ENCODE assay signal across 12 cellular contexts in genomic region chr5:35785601-35786085, GRCh38.
DNase-seq lines count a peak whose midpoint lies in the region; ATAC-seq and TF ChIP-seq lines count a peak whose summit lies in the region.
"Had no signal": no experiment of that assay in that cellular context is flagged by ENCODE, and none has a peak within 500 bp of the region (broad histone marks: within the 10 kb centered on the region; RNA-seq: fewer than 3 reads in every experiment).

No MANE protein-coding gene starts in this region.

- DNase-seq in activated T-cell treated with anti-CD3 and anti-CD28 coated beads for 48 hours (ENCODE audit: low read depth) (peak; percentile 42), activated T-cell treated with anti-CD3 and anti-CD28 coated beads for 4 hours (no peak), lower lobe of right lung (peak; percentile 55), GM10248 (ENCODE audit: extremely low spot score) (no peak), posterior vena cava (ENCODE audit: low spot score) (no peak)
- DNase-seq in activated T-cell treated with anti-CD3 and anti-CD28 coated beads, Interleukin-2, amount 50 U/mL, for 24 hours: peak; percentile 74
- DNase-seq in stimulated activated naive CD8-positive, alpha-beta T cell treated with anti-CD3 and anti-CD28 coated beads, Interleukin-15, Interleukin-2, amounts not matched to agents 100 U/mL and 50 U/mL, for 24 hours: peak; percentile 46
- DNase-seq: DMS79, HFFc6, mammary epithelial cell had no signal

- POLR2A ChIA-PET in GM10248 (lab: Yijun Ruan, JAX): interaction anchor here (0.7 kb wide), 2 partner anchors 21 to 141 kb away, joined by 3 to 4 read pairs; no protein-coding TSS in a partner anchor

- H3K4me3 ChIP-seq in lower lobe of right lung: no peak overlapping the region
- H3K4me3 ChIP-seq: tibial nerve had no signal

- TF ChIP-seq CTCF in lower lobe of right lung (IDR thresholded peaks at IDR 0.05) (no peak), GM10248 (IDR thresholded peaks at IDR 0.05; ENCODE audit: control extremely low read depth, extremely low read depth, low read depth, missing control alignments) (no peak)

- CTCF ChIA-PET in GM10248 (lab: Yijun Ruan, JAX): interaction anchor here (1.3 to 18.2 kb wide), 2 partner anchors 9 to 139 kb away, joined by 11 to 342 read pairs; no protein-coding TSS in a partner anchor

- no peak overlapping the region for H3K27ac ChIP-seq in lower lobe of right lung
- H3K27ac ChIP-seq: tibial nerve had no signal

- no peaks in the 10 kb centered on the region for H3K9me3 Mint-ChIP-seq in activated T-cell treated with anti-CD3 and anti-CD28 coated beads, Interleukin-2, amount 50 U/mL, for 24 hours
- H3K9me3 Mint-ChIP-seq: HFFc6 had no signal

- H3K36me3 Mint-ChIP-seq in activated T-cell treated with anti-CD3 and anti-CD28 coated beads, Interleukin-2, amount 50 U/mL, for 24 hours (ENCODE audit: low read depth): peaks cover 6% of the 10 kb centered on the region

- no peaks in the 10 kb centered on the region for H3K9me3 ChIP-seq in lower lobe of right lung
- H3K9me3 ChIP-seq: tibial nerve had no signal

- intact Hi-C loops in lower lobe of right lung (cut with DNase I): no loop called here
- intact Hi-C loops in posterior vena cava (cut with DNase I): no loop called here

- no peaks in the 10 kb centered on the region for H3K27me3 ChIP-seq in lower lobe of right lung (ENCODE audit: low read depth)
- H3K27me3 ChIP-seq: tibial nerve had no signal

- peaks cover 91% of the 10 kb centered on the region for H3K4me1 Mint-ChIP-seq in activated T-cell treated with anti-CD3 and anti-CD28 coated beads, Interleukin-2, amount 50 U/mL, for 24 hours (ENCODE audit: low read depth)

- no peaks in the 10 kb centered on the region for H3K36me3 ChIP-seq in lower lobe of right lung
- H3K36me3 ChIP-seq: tibial nerve had no signal

- peaks cover 11% of the 10 kb centered on the region for H3K4me1 ChIP-seq in lower lobe of right lung

- H3K27me3 Mint-ChIP-seq in activated T-cell treated with anti-CD3 and anti-CD28 coated beads, Interleukin-2, amount 50 U/mL, for 24 hours: no peaks in the 10 kb centered on the region

- peak overlapping the region; percentile 51 for H3K4me3 Mint-ChIP-seq in activated T-cell treated with anti-CD3 and anti-CD28 coated beads, Interleukin-2, amount 50 U/mL, for 24 hours
- H3K4me3 Mint-ChIP-seq: HFFc6 had no signal

- H3K27ac Mint-ChIP-seq in activated T-cell treated with anti-CD3 and anti-CD28 coated beads, Interleukin-2, amount 50 U/mL, for 24 hours: peak overlapping the region; percentile 98
- H3K27ac Mint-ChIP-seq: HFFc6 had no signal

- ATAC-seq in lower lobe of right lung (peak; percentile 68 to 74), HG02981 (IDR thresholded peaks at IDR 0.05; ENCODE audit: unreplicated experiment) (no peak)
- ATAC-seq in stimulated activated naive CD8-positive, alpha-beta T cell treated with anti-CD3 and anti-CD28 coated beads, Interleukin-15, Interleukin-2, amounts not matched to agents 100 U/mL and 50 U/mL, for 24 hours: peak; percentile 92

Comparison
In these comparisons a context has a peak if more than half of its experiments do, and no peak if none do; other contexts are left out.
1. DNase-seq: peak in activated T-cell treated with anti-CD3 and anti-CD28 coated beads for 48 hours (single experiment), activated T-cell treated with anti-CD3 and anti-CD28 coated beads, Interleukin-2, amount 50 U/mL, for 24 hours (single experiment), lower lobe of right lung (single experiment) and stimulated activated naive CD8-positive, alpha-beta T cell treated with anti-CD3 and anti-CD28 coated beads, Interleukin-15, Interleukin-2, amounts not matched to agents 100 U/mL and 50 U/mL, for 24 hours (single experiment); none in activated T-cell treated with anti-CD3 and anti-CD28 coated beads for 4 hours (single experiment), GM10248 (single experiment) and posterior vena cava (single experiment).